16 cellular contexts compared by ENCODE assay signal in the genomic region with DNA sequence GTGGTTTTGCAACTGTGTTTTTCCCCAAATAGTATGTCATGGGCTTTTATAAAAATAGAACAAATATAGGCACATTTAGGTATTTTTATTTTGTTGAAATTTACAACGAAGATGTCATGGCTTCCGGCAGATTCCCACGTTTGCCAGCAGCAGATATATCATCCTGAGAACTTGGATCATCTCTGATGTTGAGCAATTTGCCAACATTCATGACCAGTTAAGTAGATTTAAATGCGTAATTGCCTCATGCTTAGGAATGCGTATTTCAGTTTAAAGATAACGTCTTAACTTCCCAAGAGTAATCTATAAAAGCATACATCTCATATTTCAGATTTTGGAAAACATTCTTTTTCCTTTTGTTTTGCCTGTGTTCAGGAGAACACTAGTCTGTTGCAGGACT.
DNase-seq lines count a peak whose midpoint lies in the region; ATAC-seq, FAIRE-seq and TF ChIP-seq lines count a peak whose summit lies in the region.
"Had no signal": no experiment of that assay in that cellular context is flagged by ENCODE, and none has a peak within 500 bp of the region (broad histone marks: within the 10 kb centered on the region; RNA-seq: fewer than 3 reads in every experiment).

No MANE protein-coding gene starts in this region.

- H3K4me3 ChIP-seq in GM23248 (no peak overlapping the region), fibroblast of pulmonary artery (replicated peaks; ENCODE audit: low read depth, low read length) (no peak overlapping the region), skeletal muscle cell (ENCODE audit: low read depth, low read length) (no peak overlapping the region), small intestine (ENCODE audit: low read depth in 1 of 2, low read length in 2 of 2) (no peak overlapping the region), MM.1S (ENCODE audit: low read length) (no peak overlapping the region), gastroesophageal sphincter (no peak overlapping the region)
- H3K4me3 ChIP-seq: breast epithelium, left ventricle myocardium inferior, tibial artery had no signal

- H3K79me2 ChIP-seq in GM23248 (ENCODE audit: insufficient read depth) (no peaks in the 10 kb centered on the region), MM.1S (ENCODE audit: low read length) (no peaks in the 10 kb centered on the region)
- H3K79me2 ChIP-seq: parathyroid adenoma had no signal

- no peak for ATAC-seq in gastroesophageal sphincter
- ATAC-seq: activated CD4-positive, CD25-positive, alpha-beta regulatory T cell treated with anti-CD3 and anti-CD28 coated beads, Interleukin-2, amount 50 U/mL, for 24 hours had no signal

- H3K27ac ChIP-seq in GM23248 (no peak overlapping the region), small intestine (ENCODE audit: low read depth in 1 of 2, low read length in 1 of 2) (no peak overlapping the region), MM.1S (ENCODE audit: low read length) (no peak overlapping the region), gastroesophageal sphincter (no peak overlapping the region)
- H3K27ac ChIP-seq: breast epithelium, left ventricle myocardium inferior, parathyroid adenoma, tibial artery had no signal

- no peak for TF ChIP-seq EP300 in gastroesophageal sphincter (IDR thresholded peaks at IDR 0.05)

- FAIRE-seq in small intestine (lab: Jason Lieb, UNC) = no peak

- no peak for TF ChIP-seq POLR2A in gastroesophageal sphincter (IDR thresholded peaks at IDR 0.05)

- H3K27me3 ChIP-seq in GM23248 (replicated peaks; ENCODE audit: insufficient read depth) = no peaks in the 10 kb centered on the region
- no peaks in the 10 kb centered on the region for H3K27me3 ChIP-seq in small intestine (ENCODE audit: control insufficient read depth in 2 of 2, insufficient read depth in 2 of 2, low read length in 2 of 2)
- no peaks in the 10 kb centered on the region for H3K27me3 ChIP-seq in MM.1S (replicated peaks; ENCODE audit: insufficient read depth, low read length)
- no peaks in the 10 kb centered on the region for H3K27me3 ChIP-seq in gastroesophageal sphincter
- H3K27me3 ChIP-seq: breast epithelium, tibial artery had no signal

- H3K4me1 ChIP-seq in GM23248 (ENCODE audit: insufficient read depth) = no peaks in the 10 kb centered on the region
- no peaks in the 10 kb centered on the region for H3K4me1 ChIP-seq in small intestine (ENCODE audit: control insufficient read depth in 2 of 2, insufficient read depth in 1 of 2, low read depth in 1 of 2, low read length in 1 of 2)
- no peaks in the 10 kb centered on the region for H3K4me1 ChIP-seq in MM.1S (ENCODE audit: low read length)
- no peaks in the 10 kb centered on the region for H3K4me1 ChIP-seq in gastroesophageal sphincter
- H3K4me1 ChIP-seq: breast epithelium, left ventricle myocardium inferior, parathyroid adenoma had no signal

- TF ChIP-seq CTCF in fibroblast of pulmonary artery (IDR thresholded peaks at IDR 0.05; ENCODE audit: low read length, missing control alignments) = no peak
- TF ChIP-seq CTCF in MM.1S (IDR thresholded peaks at IDR 0.05; ENCODE audit: low read length) = no peak
- no peak for TF ChIP-seq CTCF in gastroesophageal sphincter (IDR thresholded peaks at IDR 0.05)

- WGBS in GM23248 (ENCODE audit: low coverage in 1 of 2, low lambda C conversion rate in 2 of 2, missing lambda C conversion rate in 2 of 2), 2 experiments = 64 to 68% methylated on average over 6 of the region's 6 CpGs
- WGBS in small intestine, 3 donors = 74 to 78% (median 77%) methylated on average over 6 of the region's 6 CpGs
- WGBS in gastroesophageal sphincter (ENCODE audit: low coverage in 1 of 2), 2 donors = 49 to 51% methylated on average over 6 of the region's 6 CpGs

- H3K36me3 ChIP-seq in GM23248 (ENCODE audit: low read depth) = no peaks in the 10 kb centered on the region
- no peaks in the 10 kb centered on the region for H3K36me3 ChIP-seq in small intestine (ENCODE audit: control insufficient read depth in 2 of 2, insufficient read depth in 2 of 2, low read length in 2 of 2)
- no peaks in the 10 kb centered on the region for H3K36me3 ChIP-seq in MM.1S (replicated peaks; ENCODE audit: insufficient read depth, low read length)
- H3K36me3 ChIP-seq in gastroesophageal sphincter = no peaks in the 10 kb centered on the region
- H3K36me3 ChIP-seq: breast epithelium, left ventricle myocardium inferior, tibial artery had no signal

- H3F3A ChIP-seq in GM23248 (ENCODE audit: insufficient read depth) (no peaks in the 10 kb centered on the region), MM.1S (ENCODE audit: insufficient read depth, low read length) (no peaks in the 10 kb centered on the region)

- H3K9me3 ChIP-seq in GM23248 (ENCODE audit: low read depth) (no peaks in the 10 kb centered on the region), small intestine (ENCODE audit: control insufficient read depth, low read depth) (no peaks in the 10 kb centered on the region), MM.1S (replicated peaks; ENCODE audit: insufficient read depth, low read length) (no peaks in the 10 kb centered on the region), gastroesophageal sphincter (no peaks in the 10 kb centered on the region)
- H3K9me3 ChIP-seq: breast epithelium, left ventricle myocardium inferior, tibial artery had no signal

- H3K9me2 ChIP-seq in GM23248 (ENCODE audit: insufficient read depth) (no peaks in the 10 kb centered on the region), MM.1S (replicated peaks; ENCODE audit: insufficient read depth, low read length) (no peaks in the 10 kb centered on the region)

- in situ Hi-C loops in GM23248 (cut with MboI) = no loop called here

- H3K4me2 ChIP-seq in GM23248 (ENCODE audit: unreplicated experiment) (no peak overlapping the region), MM.1S (ENCODE audit: low read depth, low read length) (no peak overlapping the region)

- H4K20me1 ChIP-seq in GM23248 (ENCODE audit: insufficient read depth) (no peaks in the 10 kb centered on the region), MM.1S (ENCODE audit: insufficient read depth, low read length) (no peaks in the 10 kb centered on the region)

- no peak overlapping the region for H2AFZ ChIP-seq in GM23248
- H2AFZ ChIP-seq in MM.1S (ENCODE audit: low read length) = no peak overlapping the region
- H2AFZ ChIP-seq: parathyroid adenoma had no signal

- H3K9ac ChIP-seq in GM23248 (no peak overlapping the region), MM.1S (ENCODE audit: low read length) (no peak overlapping the region)
- H3K9ac ChIP-seq: parathyroid adenoma had no signal

- DNase-seq in GM23248 (peak; percentile 3), amniotic epithelial cell (ENCODE audit: low read depth) (peak; percentile 47), fibroblast of pulmonary artery (ENCODE audit: low read depth) (peak; percentile 89), skeletal muscle cell (ENCODE audit: low read depth) (peak; percentile 88), small intestine (no peak), MM.1S (no peak)
- no peak for DNase-seq in activated CD4-positive, alpha-beta T cell treated with anti-CD3 and anti-CD28 coated beads, Interleukin-2, amount 50 U/mL, for 4 hours
- DNase-seq: DND-41, foreskin melanocyte, left ventricle myocardium inferior, NCI-H2029, tibial artery had no signal

Comparison
In these comparisons a context has a peak if more than half of its experiments do, and no peak if none do; other contexts are left out.
1. DNase-seq: peak in GM23248 (single experiment), amniotic epithelial cell (single experiment), fibroblast of pulmonary artery (single experiment) and skeletal muscle cell (single experiment); none in activated CD4-positive, alpha-beta T cell treated with anti-CD3 and anti-CD28 coated beads, Interleukin-2, amount 50 U/mL, for 4 hours (0 of 2), small intestine (single experiment) and MM.1S (single experiment).